Comparison of ENCODE assay signal across 8 cellular contexts in the genomic region with DNA sequence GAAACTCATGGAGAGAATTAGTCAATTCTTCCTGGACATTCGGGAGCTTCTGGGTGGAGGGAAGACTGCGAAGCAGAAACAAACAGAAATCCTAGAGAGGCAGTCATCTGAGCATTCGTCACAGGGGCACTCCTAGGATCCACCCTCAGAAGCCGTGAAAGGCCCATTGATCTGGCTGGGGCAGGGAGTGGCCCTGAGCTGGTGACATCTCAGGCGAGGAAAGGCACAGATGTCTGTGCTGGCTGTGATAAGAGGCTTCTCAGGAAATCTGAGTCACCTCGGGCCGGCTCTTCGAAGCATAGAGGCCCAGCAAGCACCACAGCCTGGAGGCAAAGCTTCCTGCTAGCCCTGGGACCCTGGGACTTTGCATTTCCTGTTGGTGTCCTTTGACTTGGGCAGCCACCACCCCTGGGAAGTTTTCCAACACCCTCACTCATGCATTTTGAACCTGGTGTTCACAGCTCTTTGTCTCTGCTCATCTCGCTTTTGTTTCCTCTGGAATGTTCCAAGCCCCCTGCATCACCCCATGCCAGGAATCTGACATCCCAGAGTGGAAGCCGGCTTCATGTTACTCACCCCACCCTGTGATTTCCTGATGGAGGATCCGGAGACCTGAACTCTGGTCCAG. TPM values are rescaled to one million over a fixed set of nuclear protein-coding genes. Genes with fewer than 3 reads are reported as not detected.
DNase-seq lines count a peak whose midpoint lies in the region; ATAC-seq, FAIRE-seq and TF ChIP-seq lines count a peak whose summit lies in the region.

No MANE protein-coding gene starts in this region.

- TF ChIP-seq EP300 in HepG2 (IDR thresholded peaks at IDR 0.05; ENCODE audit: low read depth in 2 of 2, low read length in 2 of 2) (no peak), HepG2 (CRISPR knock-in tag; IDR thresholded peaks at IDR 0.05; ENCODE audit: borderline replicate concordance) (no peak), stomach (IDR thresholded peaks at IDR 0.05) (no peak)

- TF ChIP-seq RAD21 in liver (IDR thresholded peaks at IDR 0.05) (no peak), HepG2 (CRISPR knock-in tag; IDR thresholded peaks at IDR 0.05) (no peak)

- peak overlapping the region; percentile 40 to 43 for H3K27ac ChIP-seq in liver (ENCODE audit: low read depth in 1 of 2, low read length in 2 of 2)
- no peak overlapping the region for H3K27ac ChIP-seq in HepG2 (ENCODE audit: extremely low read length, insufficient read depth, low read length)
- H3K27ac ChIP-seq in brain microvascular endothelial cell: peak overlapping the region; percentile 70
- peak overlapping the region in 4 of 5 donors; percentile 46 to 64 (median 58) for H3K27ac ChIP-seq in stomach

- intact Hi-C loops in HepG2 (cut with micrococcal nuclease; ENCODE audit: unreplicated experiment) (no loop called here), stomach (cut with DNase I; ENCODE audit: low total_unique reads) (no loop called here)

- 63% methylated on average over 11 of the region's 11 CpGs for WGBS in liver
- WGBS in HepG2 (ENCODE audit: low lambda C conversion rate): 97% methylated on average over 7 of the region's 11 CpGs
- 55 to 76% (median 64%) methylated on average over 11 of the region's 11 CpGs for WGBS in stomach, 5 donors

- no peak for TF ChIP-seq POLR2A in HepG2 (IDR thresholded peaks at IDR 0.05; ENCODE audit: insufficient read depth in 1 of 2, low read depth in 2 of 2, low read length in 2 of 2)
- no peak for TF ChIP-seq POLR2A in stomach (IDR thresholded peaks at IDR 0.05)

- H3K4me3 ChIP-seq in liver (ENCODE audit: low read depth in 1 of 3, low read length in 3 of 3) (no peak overlapping the region), HepG2 (replicated peaks in 1 of 3; ENCODE audit: insufficient read depth in 1 of 3, low read depth in 2 of 3, low read length in 3 of 3) (no peak overlapping the region), brain microvascular endothelial cell (ENCODE audit: low read depth, low read length) (no peak overlapping the region), stomach (no peak overlapping the region)

- no peaks in the 10 kb centered on the region for H3K79me2 ChIP-seq in HepG2 (ENCODE audit: insufficient read depth, low read length)

- TF ChIP-seq CTCF in liver (IDR thresholded peaks at IDR 0.05; ENCODE audit: low read depth, low read length, missing input control): no peak
- no peak for TF ChIP-seq CTCF in HepG2 (CRISPR knock-in tag; IDR thresholded peaks at IDR 0.05)
- no peak for TF ChIP-seq CTCF in brain microvascular endothelial cell (IDR thresholded peaks at IDR 0.05; ENCODE audit: low read depth, low read length, missing control alignments)
- TF ChIP-seq CTCF in stomach (IDR thresholded peaks at IDR 0.05): no peak

- H3K27me3 ChIP-seq in liver (ENCODE audit: control insufficient read depth in 4 of 4, insufficient read depth in 4 of 4, low read length in 3 of 4) (no peaks in the 10 kb centered on the region), HepG2 (ENCODE audit: control insufficient read depth in 1 of 2, insufficient read depth in 2 of 2, low read length in 2 of 2) (no peaks in the 10 kb centered on the region), brain microvascular endothelial cell (replicated peaks) (no peaks in the 10 kb centered on the region), stomach (no peaks in the 10 kb centered on the region)

- FAIRE-seq in HepG2 (lab: Jason Lieb, UNC): no peak

- CTCF ChIA-PET in HepG2 (lab: Yijun Ruan, JAX; ENCODE audit: low intra/inter-chr PET ratio, low total read pairs): no interaction called here

- POLR2A ChIA-PET in HepG2 (lab: Yijun Ruan, JAX): no interaction called here

- H3K36me3 ChIP-seq in liver (ENCODE audit: control insufficient read depth in 4 of 4, insufficient read depth in 3 of 4, low read depth in 1 of 4, low read length in 3 of 4) (no peaks in the 10 kb centered on the region), HepG2 (replicated peaks in 1 of 2; ENCODE audit: control insufficient read depth in 1 of 2, insufficient read depth in 2 of 2, low read length in 2 of 2) (peaks cover 7 to 38% of the 10 kb centered on the region in 2 experiments; a peak in 4 of 5 replicates), brain microvascular endothelial cell (replicated peaks) (no peaks in the 10 kb centered on the region), stomach (peaks cover 0 to 7% (median 2%) of the 10 kb centered on the region in 4 donors)

- no peak for DNase-seq in HepG2 (ENCODE audit: low spot score)
- DNase-seq in brain microvascular endothelial cell: peak; percentile 73
- peak; percentile 75 for DNase-seq in iPS-NIHi7 (ENCODE audit: extremely low spot score)
- no peak for DNase-seq in stomach
- no peak for DNase-seq in SIG-M5 treated with dmso at 0.1 percent for 504 hours (lab: John Stamatoyannopoulos, UW; ENCODE audit: unreplicated experiment)
- DNase-seq in NCI-H1092 (lab: John Stamatoyannopoulos, UW): no peak

- BruUV-seq in HepG2 (replicated peaks; lab: Mats Ljungman, UMichigan): no TSS peak

- in situ Hi-C loops in HepG2 (cut with HindIII; ENCODE audit: extremely low pct_ligation_motif_present, low pct_unique_long_range_greater_than_20kb): no loop called here
- in situ Hi-C loops in brain microvascular endothelial cell (cut with HindIII; ENCODE audit: low pct_ligation_motif_present, low sequenced_read_pairs): loop anchor here (25.0 kb wide), 1 partner anchor 203 kb away; no protein-coding TSS in a partner anchor

- no peak overlapping the region for H3K9ac ChIP-seq in liver (ENCODE audit: low read depth in 1 of 2, low read length in 2 of 2)
- no peak overlapping the region for H3K9ac ChIP-seq in HepG2 (ENCODE audit: insufficient read depth, low read depth, low read length)

- no peaks in the 10 kb centered on the region for H4K20me1 ChIP-seq in HepG2 (ENCODE audit: insufficient read depth, low read length)

- no peaks in the 10 kb centered on the region for H3K4me1 ChIP-seq in liver (ENCODE audit: control insufficient read depth in 4 of 4, insufficient read depth in 4 of 4, low read length in 3 of 4)
- no peaks in the 10 kb centered on the region for H3K4me1 ChIP-seq in HepG2 (ENCODE audit: insufficient read depth, low read length)
- peaks cover 0 to 5% (median 0%) of the 10 kb centered on the region in 4 donors for H3K4me1 ChIP-seq in stomach

- no peak for ATAC-seq in HepG2
- no peak for ATAC-seq in HG03095 (IDR thresholded peaks at IDR 0.05; ENCODE audit: unreplicated experiment)

- H3K9me3 ChIP-seq in liver (ENCODE audit: control insufficient read depth in 4 of 4, low read length in 3 of 4): no peaks in the 10 kb centered on the region
- no peaks in the 10 kb centered on the region for H3K9me3 ChIP-seq in HepG2 (ENCODE audit: low read length)
- H3K9me3 ChIP-seq in stomach: no peaks in the 10 kb centered on the region

- no peak overlapping the region for H3K4me2 ChIP-seq in HepG2 (ENCODE audit: low read depth, low read length)

- no peak overlapping the region for H2AFZ ChIP-seq in HepG2 (ENCODE audit: low read length)

TF ChIP-seq in HepG2, 621 proteins besides CTCF, POLR2A, EP300 and RAD21 (continues in another document):
- no peak for TF ChIP-seq CENPT (CRISPR knock-in tag; IDR thresholded peaks at IDR 0.05; ENCODE audit: low read depth)
- no peak for TF ChIP-seq SOX6 (IDR thresholded peaks at IDR 0.05)
- no peak for TF ChIP-seq SOX6 (CRISPR knock-in tag; IDR thresholded peaks at IDR 0.05)

RNA-seq across cellular contexts. Expression of gene CDRT4, which starts 23.3 kb away (rescaled TPM):
- total RNA-seq in liver (1 to 10 TPM; 1.8 to 3.3 TPM), HepG2 (2016; rRNA removed; fragmentation: Illumina TruSeq; extraction: Trizol) (1.9 and 5.8 TPM in 2 replicates), stomach (10 to 100 TPM in 1 of 5 donors, 1 to 10 TPM in 2, not detected in 2; 4.5 to 12.5 (median 4.9) TPM)
- polyA plus RNA-seq in liver (under 1 TPM in 1 of 2 donors, not detected in 1; 0.43 TPM), HepG2 (2011; rRNA removed) (12.1 and 12.8 TPM in 2 replicates), stomach (10 to 100 TPM in 1 of 3 donors, 1 to 10 TPM in 2; 1.5 to 12.8 (median 2.4) TPM)
- total RNA-seq in HepG2 (2016; cell fraction: cytosol; rRNA removed; fragmentation: Illumina TruSeq; extraction: Trizol; ENCODE audit: low read depth): 2.1 and 2.8 TPM in 2 replicates
- total RNA-seq in HepG2 (2016; cell fraction: insoluble cytoplasmic fraction; rRNA removed; fragmentation: Illumina TruSeq; extraction: Trizol): 2.8 and 3.9 TPM in 2 replicates
- 0.93 and 2.2 TPM in 2 replicates for total RNA-seq in HepG2 (2016; cell fraction: membrane; rRNA removed; fragmentation: Illumina TruSeq; extraction: Trizol)
- total RNA-seq in HepG2 (2016; cell fraction: nucleus; rRNA removed; fragmentation: Illumina TruSeq; extraction: Trizol): 6.2 and 8.3 TPM in 2 replicates
- polyA plus RNA-seq in HepG2 (2011; cell fraction: cytosol; rRNA removed): 1.4 and 2.4 TPM in 2 replicates
- polyA plus RNA-seq in HepG2 (2011; cell fraction: nucleus; rRNA removed): 85.1 and 85.9 TPM in 2 replicates
- polyA plus RNA-seq in HepG2 (2012): 4.8 and 8.8 TPM in 2 replicates
- 0.59 and 0.97 TPM in 2 replicates for polyA plus RNA-seq in HepG2 (2016; cell fraction: cytosol; fragmentation: Illumina TruSeq; extraction: Trizol; ENCODE audit: low read depth)
- 1.7 and 2.7 TPM in 2 replicates for polyA plus RNA-seq in HepG2 (2016; cell fraction: insoluble cytoplasmic fraction; fragmentation: Illumina TruSeq; extraction: Trizol; ENCODE audit: low read depth)
- 2.3 and 2.4 TPM in 2 replicates for polyA plus RNA-seq in HepG2 (2016; cell fraction: membrane; fragmentation: Illumina TruSeq; extraction: Trizol; ENCODE audit: low read depth)
- 38.4 and 39.4 TPM in 2 replicates for polyA plus RNA-seq in HepG2 (2016; cell fraction: nucleus; fragmentation: Illumina TruSeq; extraction: Trizol; ENCODE audit: insufficient read depth, low read depth)
- polyA minus RNA-seq in HepG2 (2011; rRNA and poly(A)+ RNA removed; ENCODE audit: low replicate concordance): 9.6 and 12.2 TPM in 2 replicates
- 0.97 TPM in 1 of 2 replicates, not detected in the other for polyA minus RNA-seq in HepG2 (2011; cell fraction: cytosol; rRNA and poly(A)+ RNA removed)
- 22.5 and 27.2 TPM in 2 replicates for polyA minus RNA-seq in HepG2 (2011; cell fraction: nucleus; rRNA and poly(A)+ RNA removed)

Comparison
In these comparisons a context has a peak if more than half of its experiments do, and no peak if none do; other contexts are left out.
1. DNase-seq: peak in brain microvascular endothelial cell (single experiment) and iPS-NIHi7 (single experiment); none in HepG2 (single experiment), stomach (single experiment), SIG-M5 treated with dmso at 0.1 percent for 504 hours (single experiment) and NCI-H1092 (single experiment).